1 cellular context compared by ENCODE assay signal in the genomic region with DNA sequence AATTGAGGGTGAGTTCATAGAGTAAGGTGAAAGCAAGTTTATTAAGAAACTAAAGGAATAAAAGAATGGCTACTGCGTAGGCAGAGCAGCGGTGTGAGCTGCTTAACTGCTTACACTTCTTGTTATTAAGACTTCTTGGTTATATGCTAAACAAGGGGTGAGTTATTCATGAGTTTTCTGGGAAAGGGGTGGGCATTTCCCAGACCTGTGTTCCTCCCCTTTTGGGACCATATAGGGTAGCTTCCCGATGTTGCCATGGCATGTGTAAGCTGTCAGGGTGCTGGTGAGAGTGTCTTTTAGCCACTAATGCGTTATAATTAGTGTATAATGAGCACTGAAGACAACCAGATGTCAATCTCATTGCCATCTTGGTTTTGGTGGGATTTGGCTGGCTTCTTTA.
TF ChIP-seq lines count a peak whose summit lies in the region.

No MANE protein-coding gene starts in this region.

TF ChIP-seq in IMR-90, 13 proteins besides CTCF, POLR2A, EP300 and RAD21 (continued from another document):
- TF ChIP-seq, protein P1, sequence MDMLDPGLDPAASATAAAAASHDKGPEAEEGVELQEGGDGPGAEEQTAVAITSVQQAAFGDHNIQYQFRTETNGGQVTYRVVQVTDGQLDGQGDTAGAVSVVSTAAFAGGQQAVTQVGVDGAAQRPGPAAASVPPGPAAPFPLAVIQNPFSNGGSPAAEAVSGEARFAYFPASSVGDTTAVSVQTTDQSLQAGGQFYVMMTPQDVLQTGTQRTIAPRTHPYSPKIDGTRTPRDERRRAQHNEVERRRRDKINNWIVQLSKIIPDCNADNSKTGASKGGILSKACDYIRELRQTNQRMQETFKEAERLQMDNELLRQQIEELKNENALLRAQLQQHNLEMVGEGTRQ (IDR thresholded peaks at IDR 0.05; ENCODE audit: low read depth, low read length), result no peak
